ENCODE assay signal across 18 cellular contexts in genomic region chr14:94047581-94047980, GRCh38. TPM values are rescaled to one million over a fixed set of nuclear protein-coding genes. Genes with fewer than 3 reads are reported as not detected.
DNase-seq lines count a peak whose midpoint lies in the region; ATAC-seq and TF ChIP-seq lines count a peak whose summit lies in the region.
"Had no signal": no experiment of that assay in that cellular context is flagged by ENCODE, and none has a peak within 500 bp of the region (broad histone marks: within the 10 kb centered on the region; RNA-seq: fewer than 3 reads in every experiment).

No MANE protein-coding gene starts in this region.

- TF ChIP-seq CTCF in right atrium auricular region (IDR thresholded peaks at IDR 0.05) (no peak), testis (IDR thresholded peaks at IDR 0.05) (no peak)

- no peak for DNase-seq in activated T-cell treated with anti-CD3 and anti-CD28 coated beads, Interleukin-2, amount 50 U/mL, for 24 hours
- no peak for DNase-seq in activated T-cell treated with anti-CD3 and anti-CD28 coated beads for 4 hours
- DNase-seq in cardiac septum (ENCODE audit: low spot score): peak; percentile 41
- no peak for DNase-seq in right atrium auricular region (ENCODE audit: low spot score)
- DNase-seq in testis: peak; percentile 9
- no peak for DNase-seq in pons (ENCODE audit: low spot score)
- DNase-seq: NCI-H1105 treated with DMSO at 0.1 percent for 48 hours, NCI-H1694 treated with DMSO at 0.1 percent for 48 hours, NCI-H226, NCI-H524 treated with DMSO at 0.1 percent for 48 hours had no signal

- peaks cover 96% of the 10 kb centered on the region for H3K36me3 Mint-ChIP-seq in activated T-cell treated with anti-CD3 and anti-CD28 coated beads, Interleukin-2, amount 50 U/mL, for 24 hours (ENCODE audit: low read depth)

- H3K4me1 ChIP-seq in right atrium auricular region (peaks cover 0 to 39% of the 10 kb centered on the region in 2 donors), testis (peaks cover 13% of the 10 kb centered on the region)
- H3K4me1 ChIP-seq: BLaER1 had no signal

- intact Hi-C loops in cardiac septum (cut with DNase I) (no loop called here), testis (cut with DNase I; ENCODE audit: low total_unique reads) (no loop called here)

- peak overlapping the region; percentile 69 for H3K27ac Mint-ChIP-seq in activated T-cell treated with anti-CD3 and anti-CD28 coated beads, Interleukin-2, amount 50 U/mL, for 24 hours
- H3K27ac Mint-ChIP-seq: GM23338 had no signal

- no peaks in the 10 kb centered on the region for H3K27me3 Mint-ChIP-seq in activated T-cell treated with anti-CD3 and anti-CD28 coated beads, Interleukin-2, amount 50 U/mL, for 24 hours

- H3K27ac ChIP-seq in right atrium auricular region: no peak overlapping the region
- H3K27ac ChIP-seq in layer of hippocampus (ENCODE audit: low read depth, low read length): peak overlapping the region; percentile 46
- peak overlapping the region in 1 of 2 donors; percentile 30 for H3K27ac ChIP-seq in testis
- H3K27ac ChIP-seq: BLaER1, HL-60, Peyer's patch had no signal

- H3K4me1 Mint-ChIP-seq in activated T-cell treated with anti-CD3 and anti-CD28 coated beads, Interleukin-2, amount 50 U/mL, for 24 hours (ENCODE audit: low read depth): peaks cover 6% of the 10 kb centered on the region

- H3K36me3 ChIP-seq in right atrium auricular region (peaks cover 75% of the 10 kb centered on the region), testis (ENCODE audit: low read depth, missing control alignments) (no peaks in the 10 kb centered on the region)

- H3K9me3 ChIP-seq in right atrium auricular region (no peaks in the 10 kb centered on the region), testis (no peaks in the 10 kb centered on the region)
- H3K9me3 ChIP-seq: BLaER1, Peyer's patch had no signal

- no peaks in the 10 kb centered on the region for H3K9me3 Mint-ChIP-seq in activated T-cell treated with anti-CD3 and anti-CD28 coated beads, Interleukin-2, amount 50 U/mL, for 24 hours
- H3K9me3 Mint-ChIP-seq: GM23338 had no signal

- WGBS in testis, 2 donors: 91 to 92% methylated on average over 3 of the region's 3 CpGs

- ATAC-seq in HG03097 (IDR thresholded peaks at IDR 0.05; ENCODE audit: low FRiP score, unreplicated experiment): no peak
- ATAC-seq: GM23338 had no signal

- no peak for TF ChIP-seq POLR2A in testis (IDR thresholded peaks at IDR 0.05)

- H3K4me3 ChIP-seq in right atrium auricular region (no peak overlapping the region), testis (no peak overlapping the region)
- H3K4me3 ChIP-seq: BLaER1, GM23338, Peyer's patch had no signal

- H3K4me3 Mint-ChIP-seq in activated T-cell treated with anti-CD3 and anti-CD28 coated beads, Interleukin-2, amount 50 U/mL, for 24 hours: no peak overlapping the region
- H3K4me3 Mint-ChIP-seq: GM23338 had no signal

- H3K27me3 ChIP-seq in right atrium auricular region: no peaks in the 10 kb centered on the region
- H3K27me3 ChIP-seq in layer of hippocampus (ENCODE audit: control insufficient read depth, insufficient read depth, low read length): no peaks in the 10 kb centered on the region
- H3K27me3 ChIP-seq in testis: no peaks in the 10 kb centered on the region
- H3K27me3 ChIP-seq: BLaER1, Peyer's patch had no signal

RNA-seq across cellular contexts. Expression of gene OTUB2, which starts 21.4 kb away (rescaled TPM):
- total RNA-seq in cardiac septum (0.30 TPM), right atrium auricular region (under 1 TPM; 0.43 to 0.48 TPM), testis (10 to 100 TPM in 1 of 2 donors, 1 to 10 TPM in 1; 8.4 to 19.3 TPM)
- 16.8 TPM for polyA plus RNA-seq in testis (ENCODE audit: insufficient read depth, low read depth, low replicate concordance)

RNA-seq across cellular contexts. Expression of gene DDX24, which starts 33.4 kb away (rescaled TPM):
- 245 TPM for total RNA-seq in cardiac septum
- 100 to 1,000 TPM; 166 to 178 TPM for total RNA-seq in right atrium auricular region
- 100 to 1,000 TPM; 378 to 485 TPM for total RNA-seq in testis
- polyA plus RNA-seq in testis (ENCODE audit: insufficient read depth, low read depth, low replicate concordance): 431 TPM

RNA-seq across cellular contexts. Expression of gene IFI27L1, which starts 33.5 kb away (rescaled TPM):
- 9.3 TPM for total RNA-seq in cardiac septum
- 10 to 100 TPM; 13.8 to 21.1 TPM for total RNA-seq in right atrium auricular region
- 100 to 1,000 TPM; 174 to 219 TPM for total RNA-seq in testis
- 209 TPM for polyA plus RNA-seq in testis (ENCODE audit: insufficient read depth, low read depth, low replicate concordance)

RNA-seq across cellular contexts. Expression of gene CCDC197, which starts 50.5 kb away (rescaled TPM):
- total RNA-seq in cardiac septum (3.4 TPM), right atrium auricular region (not detected), testis (10 to 100 TPM in 1 of 2 donors, 1 to 10 TPM in 1; 5.6 to 20.7 TPM)
- polyA plus RNA-seq in testis (ENCODE audit: insufficient read depth, low read depth, low replicate concordance): 31.0 TPM
- total RNA-seq: A172, Daoy, GM23338, Peyer's patch had no signal
- polyA plus RNA-seq: GM23338 had no signal

Comparison
In these comparisons a context has a peak if more than half of its experiments do, and no peak if none do; other contexts are left out.
1. DNase-seq: peak in cardiac septum (single experiment) and testis (single experiment); none in activated T-cell treated with anti-CD3 and anti-CD28 coated beads, Interleukin-2, amount 50 U/mL, for 24 hours (single experiment), activated T-cell treated with anti-CD3 and anti-CD28 coated beads for 4 hours (single experiment), right atrium auricular region (single experiment) and pons (single experiment).
2. RNA of gene IFI27L1, which starts 33.5 kb away (total RNA-seq): 174 to 219 TPM in testis; 13.8 to 21.1 TPM in right atrium auricular region and 9.3 TPM in cardiac septum (single experiment); every median in the first group is over 4 times any median in the second.